ENCODE assay signal across 19 cellular contexts in genomic region chr17:7462474-7463367, GRCh38. TPM values are rescaled to one million over a fixed set of nuclear protein-coding genes. Genes with fewer than 3 reads are reported as not detected.
DNase-seq lines count a peak whose midpoint lies in the region; ATAC-seq and TF ChIP-seq lines count a peak whose summit lies in the region.
"Had no signal": no experiment of that assay in that cellular context is flagged by ENCODE, and none has a peak within 500 bp of the region (broad histone marks: within the 10 kb centered on the region; RNA-seq: fewer than 3 reads in every experiment).

No MANE protein-coding gene starts in this region.

- H3K9me3 Mint-ChIP-seq in endodermal cell = no peaks in the 10 kb centered on the region
- H3K9me3 Mint-ChIP-seq in stimulated activated effector memory CD8-positive, alpha-beta T cell treated with anti-CD3 and anti-CD28 coated beads, Interleukin-12 subunit alpha, Interleukin-12 subunit beta, amount 100 ng/mL, for 72 hours = no peaks in the 10 kb centered on the region
- H3K9me3 Mint-ChIP-seq: IgD-negative memory B cell had no signal

- no peaks in the 10 kb centered on the region for H3K27me3 ChIP-seq in endodermal cell (ENCODE audit: control insufficient read depth, insufficient read depth, low read length, poor library complexity, severe bottlenecking)
- H3K27me3 ChIP-seq: Peyer's patch had no signal

- H3K9me3 ChIP-seq in T-helper 17 cell (ENCODE audit: control insufficient read depth, low read length, poor library complexity, severe bottlenecking) = no peaks in the 10 kb centered on the region
- H3K9me3 ChIP-seq in endodermal cell (ENCODE audit: control insufficient read depth, low read length) = no peaks in the 10 kb centered on the region
- H3K9me3 ChIP-seq: Peyer's patch had no signal

- no peak overlapping the region for H3K4me3 ChIP-seq in endodermal cell (ENCODE audit: low read length)
- H3K4me3 ChIP-seq: Peyer's patch, SK-N-MC had no signal

- ATAC-seq in T-helper 17 cell = no peak
- ATAC-seq in stimulated activated effector memory CD8-positive, alpha-beta T cell treated with anti-CD3 and anti-CD28 coated beads, Interleukin-12 subunit alpha, Interleukin-12 subunit beta, amount 100 ng/mL, for 72 hours = no peak
- no peak for ATAC-seq in HG02981 (IDR thresholded peaks at IDR 0.05; ENCODE audit: unreplicated experiment)
- ATAC-seq in GM21515 (IDR thresholded peaks at IDR 0.05; ENCODE audit: unreplicated experiment) = no peak

- no peak overlapping the region for H3K9ac ChIP-seq in endodermal cell (ENCODE audit: extremely low read depth, low read length, poor library complexity, severe bottlenecking)

- H3K27ac ChIP-seq in endodermal cell (ENCODE audit: low read depth, low read length) = no peak overlapping the region
- H3K27ac ChIP-seq: Peyer's patch, SK-N-MC had no signal

- no peaks in the 10 kb centered on the region for H3K4me1 ChIP-seq in endodermal cell (ENCODE audit: control insufficient read depth, insufficient read depth, low read length)

- DNase-seq in T-helper 17 cell (no peak), endodermal cell (peak; percentile 45)
- no peak for DNase-seq in stimulated activated effector memory CD8-positive, alpha-beta T cell treated with anti-CD3 and anti-CD28 coated beads, Interleukin-12 subunit alpha, Interleukin-12 subunit beta, amount 100 ng/mL, for 72 hours (ENCODE audit: low spot score in 2 of 2)
- DNase-seq: COR-L47, GF-D8, GOT3, NCI-H1105 treated with DMSO at 0.1 percent for 48 hours, NCI-H1694 treated with DMSO at 0.1 percent for 48 hours, NCI-H2107, NCI-H2227 treated with DMSO at 0.1 percent for 48 hours, NCI-H524, Peyer's patch, Right ventricle myocardium superior had no signal

- no peak for TF ChIP-seq CTCF in endodermal cell (conservative IDR thresholded peaks at IDR 0.05)

- peaks cover 11% of the 10 kb centered on the region for H3K36me3 ChIP-seq in endodermal cell (ENCODE audit: control insufficient read depth, insufficient read depth, low read length)

- H3K27ac Mint-ChIP-seq in T-helper 17 cell = peak overlapping the region; percentile 39
- no peak overlapping the region for H3K27ac Mint-ChIP-seq in endodermal cell
- H3K27ac Mint-ChIP-seq in stimulated activated effector memory CD8-positive, alpha-beta T cell treated with anti-CD3 and anti-CD28 coated beads, Interleukin-12 subunit alpha, Interleukin-12 subunit beta, amount 100 ng/mL, for 72 hours = peak overlapping the region; percentile 71
- H3K27ac Mint-ChIP-seq: IgD-negative memory B cell had no signal

- peaks cover 14% of the 10 kb centered on the region for H3K4me1 Mint-ChIP-seq in T-helper 17 cell
- H3K4me1 Mint-ChIP-seq in endodermal cell = peaks cover 3% of the 10 kb centered on the region
- H3K4me1 Mint-ChIP-seq in stimulated activated effector memory CD8-positive, alpha-beta T cell treated with anti-CD3 and anti-CD28 coated beads, Interleukin-12 subunit alpha, Interleukin-12 subunit beta, amount 100 ng/mL, for 72 hours = peaks cover 18% of the 10 kb centered on the region

- 95% methylated on average over 29 to 44 of the region's 44 CpGs for WGBS in endodermal cell (ENCODE audit: insufficient coverage in 1 of 2, insufficient read length in 1 of 2), 2 experiments

- H3K36me3 Mint-ChIP-seq in T-helper 17 cell (ENCODE audit: low read depth) = peaks cover 4% of the 10 kb centered on the region
- H3K36me3 Mint-ChIP-seq in endodermal cell (ENCODE audit: low read depth) = peaks cover 22% of the 10 kb centered on the region
- peaks cover 88% of the 10 kb centered on the region for H3K36me3 Mint-ChIP-seq in stimulated activated effector memory CD8-positive, alpha-beta T cell treated with anti-CD3 and anti-CD28 coated beads, Interleukin-12 subunit alpha, Interleukin-12 subunit beta, amount 100 ng/mL, for 72 hours
- H3K36me3 Mint-ChIP-seq: IgD-negative memory B cell had no signal

- no peaks in the 10 kb centered on the region for H3K27me3 Mint-ChIP-seq in T-helper 17 cell
- no peaks in the 10 kb centered on the region for H3K27me3 Mint-ChIP-seq in endodermal cell (ENCODE audit: insufficient read depth)
- H3K27me3 Mint-ChIP-seq: IgD-negative memory B cell had no signal

- no peak overlapping the region for H3K4me3 Mint-ChIP-seq in T-helper 17 cell
- no peak overlapping the region for H3K4me3 Mint-ChIP-seq in endodermal cell
- H3K4me3 Mint-ChIP-seq in stimulated activated effector memory CD8-positive, alpha-beta T cell treated with anti-CD3 and anti-CD28 coated beads, Interleukin-12 subunit alpha, Interleukin-12 subunit beta, amount 100 ng/mL, for 72 hours = no peak overlapping the region

RNA-seq across cellular contexts. Expression of gene ZBTB4, which starts 16.7 kb away (rescaled TPM):
- total RNA-seq in T-helper 17 cell (10 to 100 TPM; 44.9 to 49.5 TPM), endodermal cell (10 to 100 TPM; 18.8 to 25.5 TPM)
- 13.0 TPM for polyA plus RNA-seq in endodermal cell (2013, experiment 1 of 2)
- 12.7 TPM for polyA plus RNA-seq in endodermal cell (2013, experiment 2 of 2)

RNA-seq across cellular contexts. Expression of gene CHRNB1, which starts 17.9 kb away (rescaled TPM):
- total RNA-seq in T-helper 17 cell (1 to 10 TPM; 7.0 to 7.2 TPM), endodermal cell (10 to 100 TPM in 1 of 2 donors, 1 to 10 TPM in 1; 8.7 to 11.6 TPM)
- polyA plus RNA-seq in endodermal cell (2013, experiment 1 of 2) = 17.3 TPM
- polyA plus RNA-seq in endodermal cell (2013, experiment 2 of 2) = 13.0 TPM

RNA-seq across cellular contexts. Expression of gene SLC35G6, which starts 18.5 kb away (rescaled TPM):
- total RNA-seq in T-helper 17 cell = not detected
- total RNA-seq in endodermal cell = under 1 TPM in 1 of 2 donors, not detected in 1; 0.33 TPM
- polyA plus RNA-seq in endodermal cell (2013, experiment 1 of 2) = not detected
- polyA plus RNA-seq in endodermal cell (2013, experiment 2 of 2) = not detected
- total RNA-seq: HT1080, LHCN-M2, Peyer's patch, Right ventricle myocardium superior had no signal
- polyA plus RNA-seq: IgD-negative memory B cell had no signal

RNA-seq across cellular contexts. Expression of gene POLR2A, which starts 21.4 kb away (rescaled TPM):
- total RNA-seq in T-helper 17 cell = 100 to 1,000 TPM; 553 to 572 TPM
- 100 to 1,000 TPM; 129 to 189 TPM for total RNA-seq in endodermal cell
- 111 TPM for polyA plus RNA-seq in endodermal cell (2013, experiment 1 of 2)
- 96.6 TPM for polyA plus RNA-seq in endodermal cell (2013, experiment 2 of 2)

RNA-seq across cellular contexts. Expression of gene FGF11, which starts 23.4 kb away (rescaled TPM):
- total RNA-seq in T-helper 17 cell (1 to 10 TPM; 2.0 to 2.6 TPM), endodermal cell (1 to 10 TPM; 4.0 to 8.8 TPM)
- 14.4 TPM for polyA plus RNA-seq in endodermal cell (2013, experiment 1 of 2)
- 15.3 TPM for polyA plus RNA-seq in endodermal cell (2013, experiment 2 of 2)
- polyA plus RNA-seq: IgD-negative memory B cell had no signal
